Comparison of ENCODE assay signal across 8 cellular contexts in genomic region chr1:10494754-10495474, GRCh38. TPM values are rescaled to one million over a fixed set of nuclear protein-coding genes. Genes with fewer than 3 reads are reported as not detected.
DNase-seq lines count a peak whose midpoint lies in the region; ATAC-seq and TF ChIP-seq lines count a peak whose summit lies in the region.

No MANE protein-coding gene starts in this region.

- peak; percentile 94 for TF ChIP-seq CTCF in lower lobe of right lung (IDR thresholded peaks at IDR 0.05)

- H3K9me3 ChIP-seq in lower lobe of right lung: no peaks in the 10 kb centered on the region

- peak; percentile 76 for ATAC-seq in GM19023 (IDR thresholded peaks at IDR 0.05; ENCODE audit: unreplicated experiment)
- peak; percentile 69 for ATAC-seq in HG03196 (IDR thresholded peaks at IDR 0.05; ENCODE audit: unreplicated experiment)
- ATAC-seq in lower lobe of right lung: peak; percentile 87 to 92

- H3K4me3 ChIP-seq in lower lobe of right lung: peak overlapping the region; percentile 33

- H3K36me3 ChIP-seq in lower lobe of right lung: peaks cover 14% of the 10 kb centered on the region

- peaks cover 15% of the 10 kb centered on the region for H3K4me1 ChIP-seq in lower lobe of right lung

- no peaks in the 10 kb centered on the region for H3K27me3 ChIP-seq in lower lobe of right lung (ENCODE audit: low read depth)

- H3K27ac ChIP-seq in lower lobe of right lung: peak overlapping the region; percentile 53

- DNase-seq in Ammon's horn (ENCODE audit: low spot score): peak; percentile 82
- peak; percentile 52 for DNase-seq in NCI-H460 (ENCODE audit: extremely low read depth, low read depth)
- peak; percentile 89 for DNase-seq in activated CD4-positive, alpha-beta T cell treated with anti-CD3 and anti-CD28 coated beads for 48 hours
- peak; percentile 77 for DNase-seq in dermis blood vessel endothelial cell
- DNase-seq in lower lobe of right lung: peak; percentile 82
- DNase-seq in stimulated activated CD4-positive, alpha-beta T cell treated with anti-CD3 and anti-CD28 coated beads, TNF-alpha, amount 100 ng/mL, for 1 hour (ENCODE audit: low read depth in 3 of 3, low spot score in 1 of 3): peak; percentile 31 to 77 (median 54)

- intact Hi-C loops in lower lobe of right lung (cut with DNase I): no loop called here

RNA-seq across cellular contexts. Expression of gene PEX14, which starts 20.2 kb away (rescaled TPM):
- total RNA-seq in NCI-H460 (2014; rRNA removed; shearing (Covaris generic)): 9.6 and 12.2 TPM in 2 replicates
- polyA plus RNA-seq in NCI-H460 (2014; cell fraction: nucleus; rRNA removed): 14.4 and 24.0 TPM in 2 replicates
- total RNA-seq in dermis blood vessel endothelial cell (9.9 and 21.7 TPM in 2 replicates), lower lobe of right lung (27.9 TPM)

RNA-seq across cellular contexts. Expression of gene DFFA, which starts 22.6 kb away (rescaled TPM):
- total RNA-seq in NCI-H460 (2014; rRNA removed; shearing (Covaris generic)): 18.4 and 20.5 TPM in 2 replicates
- 15.2 and 18.8 TPM in 2 replicates for polyA plus RNA-seq in NCI-H460 (2014; cell fraction: nucleus; rRNA removed)
- total RNA-seq in dermis blood vessel endothelial cell (56.2 and 74.5 TPM in 2 replicates), lower lobe of right lung (37.0 TPM)

RNA-seq across cellular contexts. Expression of gene CORT, which starts 45.1 kb away (rescaled TPM):
- 0.12 TPM in 1 of 2 replicates, not detected in the other for total RNA-seq in NCI-H460 (2014; rRNA removed; shearing (Covaris generic))
- 0.26 TPM in 1 of 2 replicates, not detected in the other for polyA plus RNA-seq in NCI-H460 (2014; cell fraction: nucleus; rRNA removed)
- 0.34 and 0.37 TPM in 2 replicates for total RNA-seq in dermis blood vessel endothelial cell
- total RNA-seq in lower lobe of right lung: not detected

Comparison
In these comparisons a context has a peak if more than half of its experiments do, and no peak if none do; other contexts are left out.
1. Peak in every context shown above with its lines: DNase-seq, ATAC-seq, H3K4me3 ChIP-seq and H3K27ac ChIP-seq.